ENCODE assay signal across 1 cellular context in the genomic region with DNA sequence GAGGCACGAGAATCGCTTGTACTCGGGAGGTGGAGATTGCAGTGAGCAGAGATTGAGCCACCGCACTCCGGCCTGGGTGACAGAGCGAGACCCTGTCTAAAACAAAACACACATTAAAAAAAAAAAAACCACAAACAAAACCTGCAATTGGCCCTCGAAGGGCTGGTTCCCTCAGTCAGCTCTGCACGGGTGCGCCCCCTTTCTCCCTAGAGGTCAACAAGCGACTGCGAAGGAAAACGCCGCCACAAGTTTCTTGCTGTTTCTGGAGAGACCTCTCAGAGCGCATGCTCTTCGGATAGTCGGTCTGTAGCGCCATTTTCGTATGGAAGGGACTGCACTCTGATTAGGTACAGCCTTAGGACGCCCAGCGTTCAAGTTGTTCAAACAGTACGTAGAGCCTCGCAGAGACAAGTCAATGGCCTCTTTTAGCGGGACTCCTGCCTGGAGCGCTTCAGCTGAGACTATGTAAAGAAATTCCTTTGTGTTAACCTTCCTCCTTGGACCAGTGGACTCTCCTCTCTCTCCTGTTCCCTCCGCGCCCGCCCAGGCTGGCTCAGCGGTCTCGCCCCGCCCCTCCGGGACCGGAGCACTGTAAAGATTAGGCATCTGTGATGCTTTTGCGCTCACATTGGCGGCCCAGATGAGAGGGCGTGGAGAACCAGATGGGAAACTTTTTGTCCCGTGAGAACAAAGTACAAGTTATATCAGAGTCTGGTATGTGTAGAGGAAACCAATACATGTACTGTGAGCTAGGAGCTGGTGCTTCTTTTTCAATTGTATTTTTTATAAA.
TF ChIP-seq lines count a peak whose summit lies in the region.

No MANE protein-coding gene starts in this region.

TF ChIP-seq in HepG2, 621 proteins besides CTCF, POLR2A, EP300 and RAD21 (continued from another document and continues in another):
- TF ChIP-seq, protein P1, sequence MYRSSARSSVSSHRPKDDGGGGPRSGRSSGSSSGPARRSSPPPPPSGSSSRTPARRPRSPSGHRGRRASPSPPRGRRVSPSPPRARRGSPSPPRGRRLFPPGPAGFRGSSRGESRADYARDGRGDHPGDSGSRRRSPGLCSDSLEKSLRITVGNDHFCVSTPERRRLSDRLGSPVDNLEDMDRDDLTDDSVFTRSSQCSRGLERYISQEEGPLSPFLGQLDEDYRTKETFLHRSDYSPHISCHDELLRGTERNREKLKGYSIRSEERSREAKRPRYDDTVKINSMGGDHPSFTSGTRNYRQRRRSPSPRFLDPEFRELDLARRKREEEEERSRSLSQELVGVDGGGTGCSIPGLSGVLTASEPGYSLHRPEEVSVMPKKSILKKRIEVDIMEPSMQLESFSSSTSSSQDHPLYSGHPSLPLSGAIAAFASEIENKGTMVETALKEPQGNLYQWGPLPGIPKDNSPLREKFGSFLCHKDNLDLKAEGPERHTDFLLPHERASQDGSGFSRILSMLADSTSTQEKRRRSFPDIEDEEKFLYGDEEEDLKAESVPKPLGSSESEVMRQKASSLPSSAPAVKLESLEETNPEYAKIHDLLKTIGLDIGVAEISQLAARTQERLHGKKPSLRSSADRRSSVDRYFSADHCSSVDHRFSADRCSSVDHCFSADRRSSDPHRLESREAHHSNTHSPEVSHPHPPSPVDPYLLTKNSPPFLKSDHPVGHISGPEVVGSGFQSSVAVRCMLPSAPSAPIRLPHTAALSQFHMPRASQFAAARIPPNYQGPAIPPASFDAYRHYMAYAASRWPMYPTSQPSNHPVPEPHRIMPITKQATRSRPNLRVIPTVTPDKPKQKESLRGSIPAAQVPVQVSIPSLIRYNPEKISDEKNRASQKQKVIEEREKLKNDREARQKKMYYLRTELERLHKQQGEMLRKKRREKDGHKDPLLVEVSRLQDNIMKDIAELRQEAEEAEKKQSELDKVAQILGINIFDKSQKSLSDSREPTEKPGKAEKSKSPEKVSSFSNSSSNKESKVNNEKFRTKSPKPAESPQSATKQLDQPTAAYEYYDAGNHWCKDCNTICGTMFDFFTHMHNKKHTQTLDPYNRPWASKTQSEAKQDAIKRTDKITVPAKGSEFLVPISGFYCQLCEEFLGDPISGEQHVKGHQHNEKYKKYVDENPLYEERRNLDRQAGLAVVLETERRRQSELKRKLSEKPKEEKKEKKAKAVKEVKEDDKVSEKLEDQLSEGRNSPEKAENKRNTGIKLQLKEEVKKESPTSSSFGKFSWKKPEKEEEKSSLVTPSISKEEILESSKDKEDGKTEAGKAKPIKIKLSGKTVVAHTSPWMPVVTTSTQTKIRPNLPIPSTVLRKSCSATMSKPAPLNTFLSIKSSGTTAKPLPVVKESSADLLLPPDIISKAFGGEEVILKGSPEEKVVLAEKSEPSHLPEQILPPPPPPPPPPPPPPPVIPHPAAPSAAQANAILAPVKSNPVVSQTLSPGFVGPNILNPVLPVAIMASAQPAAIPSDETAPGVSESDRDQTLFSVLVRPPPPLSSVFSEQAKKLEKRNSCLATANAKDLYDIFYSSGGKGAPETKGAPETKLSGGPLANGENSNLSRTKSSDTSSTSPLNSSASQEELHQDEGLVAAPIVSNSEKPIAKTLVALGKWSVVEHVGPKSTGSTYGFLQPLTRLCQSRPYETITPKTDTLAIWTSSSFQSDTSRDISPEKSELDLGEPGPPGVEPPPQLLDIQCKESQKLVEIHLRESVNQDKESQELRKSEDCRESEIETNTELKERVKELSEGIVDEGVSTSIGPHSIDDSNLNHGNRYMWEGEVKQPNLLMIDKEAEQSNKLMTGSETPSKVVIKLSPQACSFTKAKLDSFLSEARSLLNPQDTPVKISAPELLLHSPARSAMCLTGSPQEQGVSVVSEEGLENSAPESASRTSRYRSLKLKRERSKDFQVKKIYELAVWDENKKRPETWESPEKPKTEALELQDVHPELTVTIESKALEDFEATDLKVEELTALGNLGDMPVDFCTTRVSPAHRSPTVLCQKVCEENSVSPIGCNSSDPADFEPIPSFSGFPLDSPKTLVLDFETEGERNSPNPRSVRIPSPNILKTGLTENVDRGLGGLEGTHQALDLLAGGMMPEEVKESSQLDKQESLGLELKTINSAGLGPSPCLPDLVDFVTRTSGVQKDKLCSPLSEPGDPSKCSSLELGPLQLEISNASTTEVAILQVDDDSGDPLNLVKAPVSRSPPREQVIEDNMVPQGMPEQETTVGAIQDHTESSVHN (CRISPR knock-in tag; IDR thresholded peaks at IDR 0.05) = peak; percentile 59; the same call in 1 of the 2 replicates
- TF ChIP-seq GATAD2A (CRISPR knock-in tag; IDR thresholded peaks at IDR 0.05) (peak; percentile 44; the same call in 1 of the 2 replicates), ZNF530 (CRISPR knock-in tag; IDR thresholded peaks at IDR 0.05; ENCODE audit: low read depth) (no peak), ATF7 (IDR thresholded peaks at IDR 0.05) (no peak), ATF7 (CRISPR knock-in tag; IDR thresholded peaks at IDR 0.05) (peak; percentile 42; the same call in 1 of the 2 replicates), SIX4 (CRISPR knock-in tag; IDR thresholded peaks at IDR 0.05) (no peak), HNRNPLL (IDR thresholded peaks at IDR 0.05; ENCODE audit: low read depth, low read length, poor library complexity, severe bottlenecking) (peak; percentile 92), SP1 (IDR thresholded peaks at IDR 0.05) (no peak), SP1 (CRISPR knock-in tag; IDR thresholded peaks at IDR 0.05) (0 out of 2 replicates have a peak, but pooled peaks have one; percentile 19), CBX1 (IDR thresholded peaks at IDR 0.05; ENCODE audit: low read depth) (no peak), FOXA3 (CRISPR knock-in tag; IDR thresholded peaks at IDR 0.05) (peak; percentile 64), ISX (CRISPR knock-in tag; conservative IDR thresholded peaks at IDR 0.05) (no peak), KDM5A (IDR thresholded peaks at IDR 0.05; ENCODE audit: borderline replicate concordance, low read length) (no peak), ZNF124 (CRISPR knock-in tag; IDR thresholded peaks at IDR 0.05) (no peak; the same call in 1 of the 2 replicates), BHLHE40 (IDR thresholded peaks at IDR 0.05; ENCODE audit: low read length) (peak; percentile 69), CHD2 (IDR thresholded peaks at IDR 0.05; ENCODE audit: low read depth, low read length) (no peak), ZFP82 (CRISPR knock-in tag; IDR thresholded peaks at IDR 0.05; ENCODE audit: borderline replicate concordance) (no peak), HMGA1 (CRISPR knock-in tag; conservative IDR thresholded peaks at IDR 0.05) (no peak), ZNF136 (CRISPR knock-in tag; IDR thresholded peaks at IDR 0.05; ENCODE audit: low read depth) (peak; percentile 58; the same call in 1 of the 2 replicates)
- TF ChIP-seq, protein P2, sequence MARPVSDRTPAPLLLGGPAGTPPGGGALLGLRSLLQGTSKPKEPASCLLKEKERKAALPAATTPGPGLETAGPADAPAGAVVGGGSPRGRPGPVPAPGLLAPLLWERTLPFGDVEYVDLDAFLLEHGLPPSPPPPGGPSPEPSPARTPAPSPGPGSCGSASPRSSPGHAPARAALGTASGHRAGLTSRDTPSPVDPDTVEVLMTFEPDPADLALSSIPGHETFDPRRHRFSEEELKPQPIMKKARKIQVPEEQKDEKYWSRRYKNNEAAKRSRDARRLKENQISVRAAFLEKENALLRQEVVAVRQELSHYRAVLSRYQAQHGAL (CRISPR knock-in tag; IDR thresholded peaks at IDR 0.05; ENCODE audit: not compliant biosample characterization) = no peak
- TF ChIP-seq, protein P3, sequence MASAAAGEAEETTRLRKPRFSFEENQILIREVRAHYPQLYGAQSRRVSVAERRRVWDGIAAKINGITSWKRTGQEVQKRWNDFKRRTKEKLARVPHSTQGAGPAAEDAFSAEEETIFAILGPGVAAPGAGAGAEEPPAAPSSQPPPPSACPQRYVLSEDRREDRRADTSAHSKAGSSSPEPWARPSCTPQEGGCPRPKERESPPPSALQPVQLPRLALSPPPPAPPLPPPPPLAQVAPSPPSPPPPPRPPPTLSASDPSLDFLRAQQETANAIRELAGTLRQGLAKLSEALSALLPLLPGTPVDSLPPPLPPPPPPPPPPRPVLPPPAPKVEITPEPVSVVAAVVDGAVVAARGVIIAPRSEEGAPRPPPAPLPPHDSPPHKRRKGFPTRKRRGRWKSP (CRISPR knock-in tag; IDR thresholded peaks at IDR 0.05) = peak; percentile 62; the same call in 1 of the 2 replicates
- TF ChIP-seq, protein P4, sequence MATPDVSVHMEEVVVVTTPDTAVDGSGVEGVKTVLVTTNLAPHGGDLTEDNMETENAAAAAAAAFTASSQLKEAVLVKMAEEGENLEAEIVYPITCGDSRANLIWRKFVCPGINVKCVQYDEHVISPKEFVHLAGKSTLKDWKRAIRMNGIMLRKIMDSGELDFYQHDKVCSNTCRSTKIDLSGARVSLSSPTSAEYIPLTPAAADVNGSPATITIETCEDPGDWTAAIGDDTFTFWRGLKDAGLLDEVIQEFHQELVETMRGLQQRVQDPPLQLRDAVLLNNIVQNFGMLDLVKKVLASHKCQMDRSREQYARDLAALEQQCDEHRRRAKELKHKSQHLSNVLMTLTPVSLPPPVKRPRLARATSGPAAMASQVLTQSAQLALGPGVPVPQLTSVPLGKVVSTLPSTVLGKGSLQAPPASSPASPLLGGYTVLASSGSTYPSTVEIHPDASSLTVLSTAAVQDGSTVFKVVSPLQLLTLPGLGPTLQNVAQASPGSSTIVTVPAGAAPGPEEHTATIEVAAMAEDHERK (CRISPR knock-in tag; IDR thresholded peaks at IDR 0.05; ENCODE audit: low read depth) = no peak
- TF ChIP-seq, protein P5, sequence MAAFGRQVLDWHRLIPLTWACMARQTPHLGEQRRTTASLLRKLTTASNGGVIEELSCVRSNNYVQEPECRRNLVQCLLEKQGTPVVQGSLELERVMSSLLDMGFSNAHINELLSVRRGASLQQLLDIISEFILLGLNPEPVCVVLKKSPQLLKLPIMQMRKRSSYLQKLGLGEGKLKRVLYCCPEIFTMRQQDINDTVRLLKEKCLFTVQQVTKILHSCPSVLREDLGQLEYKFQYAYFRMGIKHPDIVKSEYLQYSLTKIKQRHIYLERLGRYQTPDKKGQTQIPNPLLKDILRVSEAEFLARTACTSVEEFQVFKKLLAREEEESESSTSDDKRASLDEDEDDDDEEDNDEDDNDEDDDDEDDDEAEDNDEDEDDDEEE (CRISPR knock-in tag; IDR thresholded peaks at IDR 0.05) = no peak
- TF ChIP-seq, protein P6, sequence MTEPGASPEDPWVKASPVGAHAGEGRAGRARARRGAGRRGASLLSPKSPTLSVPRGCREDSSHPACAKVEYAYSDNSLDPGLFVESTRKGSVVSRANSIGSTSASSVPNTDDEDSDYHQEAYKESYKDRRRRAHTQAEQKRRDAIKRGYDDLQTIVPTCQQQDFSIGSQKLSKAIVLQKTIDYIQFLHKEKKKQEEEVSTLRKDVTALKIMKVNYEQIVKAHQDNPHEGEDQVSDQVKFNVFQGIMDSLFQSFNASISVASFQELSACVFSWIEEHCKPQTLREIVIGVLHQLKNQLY (CRISPR knock-in tag; IDR thresholded peaks at IDR 0.05) = no peak
- TF ChIP-seq, protein P7, sequence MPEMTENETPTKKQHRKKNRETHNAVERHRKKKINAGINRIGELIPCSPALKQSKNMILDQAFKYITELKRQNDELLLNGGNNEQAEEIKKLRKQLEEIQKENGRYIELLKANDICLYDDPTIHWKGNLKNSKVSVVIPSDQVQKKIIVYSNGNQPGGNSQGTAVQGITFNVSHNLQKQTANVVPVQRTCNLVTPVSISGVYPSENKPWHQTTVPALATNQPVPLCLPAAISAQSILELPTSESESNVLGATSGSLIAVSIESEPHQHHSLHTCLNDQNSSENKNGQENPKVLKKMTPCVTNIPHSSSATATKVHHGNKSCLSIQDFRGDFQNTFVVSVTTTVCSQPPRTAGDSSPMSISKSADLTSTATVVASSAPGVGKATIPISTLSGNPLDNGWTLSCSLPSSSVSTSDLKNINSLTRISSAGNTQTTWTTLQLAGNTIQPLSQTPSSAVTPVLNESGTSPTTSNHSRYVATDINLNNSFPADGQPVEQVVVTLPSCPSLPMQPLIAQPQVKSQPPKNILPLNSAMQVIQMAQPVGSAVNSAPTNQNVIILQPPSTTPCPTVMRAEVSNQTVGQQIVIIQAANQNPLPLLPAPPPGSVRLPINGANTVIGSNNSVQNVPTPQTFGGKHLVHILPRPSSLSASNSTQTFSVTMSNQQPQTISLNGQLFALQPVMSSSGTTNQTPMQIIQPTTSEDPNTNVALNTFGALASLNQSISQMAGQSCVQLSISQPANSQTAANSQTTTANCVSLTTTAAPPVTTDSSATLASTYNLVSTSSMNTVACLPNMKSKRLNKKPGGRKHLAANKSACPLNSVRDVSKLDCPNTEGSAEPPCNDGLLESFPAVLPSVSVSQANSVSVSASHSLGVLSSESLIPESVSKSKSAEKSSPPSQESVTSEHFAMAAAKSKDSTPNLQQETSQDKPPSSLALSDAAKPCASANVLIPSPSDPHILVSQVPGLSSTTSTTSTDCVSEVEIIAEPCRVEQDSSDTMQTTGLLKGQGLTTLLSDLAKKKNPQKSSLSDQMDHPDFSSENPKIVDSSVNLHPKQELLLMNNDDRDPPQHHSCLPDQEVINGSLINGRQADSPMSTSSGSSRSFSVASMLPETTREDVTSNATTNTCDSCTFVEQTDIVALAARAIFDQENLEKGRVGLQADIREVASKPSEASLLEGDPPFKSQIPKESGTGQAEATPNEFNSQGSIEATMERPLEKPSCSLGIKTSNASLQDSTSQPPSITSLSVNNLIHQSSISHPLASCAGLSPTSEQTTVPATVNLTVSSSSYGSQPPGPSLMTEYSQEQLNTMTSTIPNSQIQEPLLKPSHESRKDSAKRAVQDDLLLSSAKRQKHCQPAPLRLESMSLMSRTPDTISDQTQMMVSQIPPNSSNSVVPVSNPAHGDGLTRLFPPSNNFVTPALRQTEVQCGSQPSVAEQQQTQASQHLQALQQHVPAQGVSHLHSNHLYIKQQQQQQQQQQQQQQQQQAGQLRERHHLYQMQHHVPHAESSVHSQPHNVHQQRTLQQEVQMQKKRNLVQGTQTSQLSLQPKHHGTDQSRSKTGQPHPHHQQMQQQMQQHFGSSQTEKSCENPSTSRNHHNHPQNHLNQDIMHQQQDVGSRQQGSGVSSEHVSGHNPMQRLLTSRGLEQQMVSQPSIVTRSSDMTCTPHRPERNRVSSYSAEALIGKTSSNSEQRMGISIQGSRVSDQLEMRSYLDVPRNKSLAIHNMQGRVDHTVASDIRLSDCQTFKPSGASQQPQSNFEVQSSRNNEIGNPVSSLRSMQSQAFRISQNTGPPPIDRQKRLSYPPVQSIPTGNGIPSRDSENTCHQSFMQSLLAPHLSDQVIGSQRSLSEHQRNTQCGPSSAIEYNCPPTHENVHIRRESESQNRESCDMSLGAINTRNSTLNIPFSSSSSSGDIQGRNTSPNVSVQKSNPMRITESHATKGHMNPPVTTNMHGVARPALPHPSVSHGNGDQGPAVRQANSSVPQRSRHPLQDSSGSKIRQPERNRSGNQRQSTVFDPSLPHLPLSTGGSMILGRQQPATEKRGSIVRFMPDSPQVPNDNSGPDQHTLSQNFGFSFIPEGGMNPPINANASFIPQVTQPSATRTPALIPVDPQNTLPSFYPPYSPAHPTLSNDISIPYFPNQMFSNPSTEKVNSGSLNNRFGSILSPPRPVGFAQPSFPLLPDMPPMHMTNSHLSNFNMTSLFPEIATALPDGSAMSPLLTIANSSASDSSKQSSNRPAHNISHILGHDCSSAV (CRISPR knock-in tag; IDR thresholded peaks at IDR 0.05; ENCODE audit: borderline replicate concordance) = no peak
